In genomic region chr16:70331588-70332358, GRCh38 we compare ENCODE assay signal across 9 cellular contexts. TPM values are rescaled to one million over a fixed set of nuclear protein-coding genes. Genes with fewer than 3 reads are reported as not detected.
A peak's percentile ranks its signal among the peaks of the same experiment; 100 is the strongest.
DNase-seq lines count a peak whose midpoint lies in the region; ATAC-seq and TF ChIP-seq lines count a peak whose summit lies in the region.
"Had no signal": no experiment of that assay in that cellular context is flagged by ENCODE, and none has a peak within 500 bp of the region (broad histone marks: within the 10 kb centered on the region; RNA-seq: fewer than 3 reads in every experiment).

No MANE protein-coding gene starts in this region.

- H3K27ac Mint-ChIP-seq in T-cell = peak overlapping the region in 1 of 2 donors; percentile 7

- H3K4me3 Mint-ChIP-seq in T-cell = no peak overlapping the region

- no peaks in the 10 kb centered on the region for H3K4me1 Mint-ChIP-seq in T-cell

- DNase-seq in NCI-H82 (lab: John Stamatoyannopoulos, UW) (peak; percentile 19), NCI-H82 treated with DMSO at 0.1 percent for 48 hours (lab: John Stamatoyannopoulos, UW; ENCODE audit: unreplicated experiment) (no peak), T-cell (peak in 13 of 34 experiments; percentile 1 to 20 (median 7)), fibroblast of villous mesenchyme (ENCODE audit: low read depth) (peak; percentile 7), spleen (no peak), pons (ENCODE audit: low spot score) (no peak), dedifferentiated amniotic fluid mesenchymal stem cell (ENCODE audit: extremely low spot score) (no peak), thyroid gland (no peak)

- TF ChIP-seq POLR2A in spleen (IDR thresholded peaks at IDR 0.05) (no peak), thyroid gland (IDR thresholded peaks at IDR 0.05) (no peak)

- no peaks in the 10 kb centered on the region for H3K9me3 ChIP-seq in spleen
- H3K9me3 ChIP-seq in thyroid gland = no peaks in the 10 kb centered on the region
- H3K9me3 ChIP-seq: BLaER1 treated with 17β-estradiol and CSF1 and Interleukin-3, amounts not matched to agents 10 nM and 100 nM had no signal

- peaks cover 0 to 99% (median 78%) of the 10 kb centered on the region in 6 donors for H3K36me3 ChIP-seq in spleen
- peaks cover 49% of the 10 kb centered on the region in 2 donors for H3K36me3 ChIP-seq in thyroid gland

- no peaks in the 10 kb centered on the region for H3K4me1 ChIP-seq in spleen
- no peaks in the 10 kb centered on the region for H3K4me1 ChIP-seq in thyroid gland
- H3K4me1 ChIP-seq: BLaER1 treated with 17β-estradiol and CSF1 and Interleukin-3, amounts not matched to agents 10 nM and 100 nM had no signal

- intact Hi-C loops in spleen (cut with DNase I; ENCODE audit: low total_unique reads) (no loop called here), thyroid gland (cut with DNase I) (no loop called here)

- H3K9me3 Mint-ChIP-seq in T-cell = no peaks in the 10 kb centered on the region

- POLR2A ChIA-PET in T-cell (lab: Charles Lee) = no interaction called here

- CTCF ChIA-PET in T-cell (lab: Charles Lee) = interaction anchor here in 1 of 2 donors (0.9 to 1.2 kb wide), 2 partner anchors 323 to 440 kb away, joined by 3 to 4 read pairs; no protein-coding TSS in a partner anchor

- H3K27me3 Mint-ChIP-seq in T-cell = no peaks in the 10 kb centered on the region

- peak; percentile 60 for TF ChIP-seq CTCF in fibroblast of villous mesenchyme (IDR thresholded peaks at IDR 0.05; ENCODE audit: insufficient read depth, low read depth, low read length)
- peak in 7 of 11 experiments; percentile 12 to 51 (median 31) for TF ChIP-seq CTCF in spleen (IDR thresholded peaks at IDR 0.05 in 8 of 11, conservative IDR thresholded peaks at IDR 0.05 in 3 of 11)
- peak in 3 of 6 experiments; percentile 5 to 35 (median 10) for TF ChIP-seq CTCF in thyroid gland (IDR thresholded peaks at IDR 0.05)

- 67 to 80% (median 71%) methylated on average over 9 of the region's 9 CpGs for WGBS in spleen, 5 donors
- 70 to 83% methylated on average over 9 of the region's 9 CpGs for WGBS in thyroid gland, 2 donors

- peaks cover 38% of the 10 kb centered on the region for H3K36me3 Mint-ChIP-seq in T-cell

- peak in 3 of 4 experiments; percentile 44 to 50 (median 49) for ATAC-seq in T-cell (replicated peaks in 1 of 4)

- H3K4me3 ChIP-seq in fibroblast of villous mesenchyme (ENCODE audit: low read depth, low read length) = no peak overlapping the region
- H3K4me3 ChIP-seq in spleen = no peak overlapping the region
- no peak overlapping the region for H3K4me3 ChIP-seq in thyroid gland (replicated peaks in 1 of 3)
- H3K4me3 ChIP-seq: BLaER1 treated with 17β-estradiol and CSF1 and Interleukin-3, amounts not matched to agents 10 nM and 100 nM had no signal

- H3K27ac ChIP-seq in spleen = no peak overlapping the region
- no peak overlapping the region for H3K27ac ChIP-seq in thyroid gland

- H3K27me3 ChIP-seq in spleen (replicated peaks in 1 of 7) (no peaks in the 10 kb centered on the region), thyroid gland (no peaks in the 10 kb centered on the region)
- H3K27me3 ChIP-seq: BLaER1 treated with 17β-estradiol and CSF1 and Interleukin-3, amounts not matched to agents 10 nM and 100 nM had no signal

RNA-seq across cellular contexts. Expression of gene DDX19A, which starts 14.9 kb away (rescaled TPM):
- total RNA-seq in T-cell = 10 to 100 TPM; 41.8 to 56.4 (median 49.4) TPM
- 41.6 and 49.7 TPM in 2 replicates for total RNA-seq in fibroblast of villous mesenchyme
- 10 to 100 TPM; 26.1 to 33.7 (median 29.7) TPM for total RNA-seq in spleen
- polyA plus RNA-seq in spleen = 10 to 100 TPM; 13.3 to 21.1 (median 14.3) TPM
- total RNA-seq in thyroid gland = 100 to 1,000 TPM in 1 of 4 donors, 10 to 100 TPM in 3; 52.5 to 100 (median 66.1) TPM

RNA-seq across cellular contexts. Expression of gene DDX19B, which starts 32.8 kb away (rescaled TPM):
- total RNA-seq in T-cell = 10 to 100 TPM; 26.4 to 37.4 (median 33.2) TPM
- total RNA-seq in fibroblast of villous mesenchyme = 23.7 and 29.0 TPM in 2 replicates
- total RNA-seq in spleen = 10 to 100 TPM; 22.3 to 35.3 (median 28.6) TPM
- polyA plus RNA-seq in spleen = 10 to 100 TPM; 17.5 to 21.1 (median 18.7) TPM
- total RNA-seq in thyroid gland = 10 to 100 TPM; 35.8 to 53.6 (median 44.9) TPM

RNA-seq across cellular contexts. Expression of gene AARS1, which starts 42.5 kb away (rescaled TPM):
- total RNA-seq in T-cell (100 to 1,000 TPM in 3 of 5 donors, 10 to 100 TPM in 2; 23.6 to 131 (median 117) TPM), fibroblast of villous mesenchyme (113 and 164 TPM in 2 replicates), spleen (10 to 100 TPM; 45.3 to 80.9 (median 52.8) TPM), thyroid gland (100 to 1,000 TPM in 3 of 4 donors, 10 to 100 TPM in 1; 84.8 to 268 (median 192) TPM)
- polyA plus RNA-seq in spleen = 10 to 100 TPM; 15.4 to 27.1 (median 20.4) TPM

Comparison
In these comparisons a context has a peak if more than half of its experiments do, and no peak if none do; other contexts are left out.
1. DNase-seq: peak in NCI-H82 (single experiment) and fibroblast of villous mesenchyme (single experiment); none in NCI-H82 treated with DMSO at 0.1 percent for 48 hours (single experiment), spleen (single experiment), pons (single experiment), dedifferentiated amniotic fluid mesenchymal stem cell (single experiment) and thyroid gland (0 of 2).